ENCODE assay signal across 11 cellular contexts in genomic region chr15:23869391-23869790, GRCh38.
DNase-seq lines count a peak whose midpoint lies in the region; ATAC-seq, FAIRE-seq and TF ChIP-seq lines count a peak whose summit lies in the region.
"Had no signal": no experiment of that assay in that cellular context is flagged by ENCODE, and none has a peak within 500 bp of the region (broad histone marks: within the 10 kb centered on the region; RNA-seq: fewer than 3 reads in every experiment).

No MANE protein-coding gene starts in this region.

- POLR2A ChIA-PET in H1 (lab: Charles Lee; ENCODE audit: partially characterized antibody), result no interaction called here

- peak overlapping the region; percentile 23 to 50; a peak in 3 of 4 replicates for H3K4me2 ChIP-seq in H1 (ENCODE audit: insufficient read depth in 1 of 2, low read depth in 2 of 2, low read length in 2 of 2)

- 33% methylated on average over 21 of the region's 24 CpGs; no CpG with 5 or more reads in 1 of the 2 experiments for WGBS in H1 (ENCODE audit: extremely low coverage in 1 of 2, insufficient coverage in 1 of 2, insufficient read length in 1 of 2, insufficient replicate concordance in 2 of 2, low coverage in 1 of 2, low lambda C conversion rate in 2 of 2, missing lambda C conversion rate in 1 of 2), 2 experiments

- H3K9me3 ChIP-seq in BE2C (no peaks in the 10 kb centered on the region), H1 (ENCODE audit: insufficient read depth in 2 of 2, low read depth in 1 of 2, low read length in 1 of 2) (peaks cover 2 to 24% of the 10 kb centered on the region in 2 experiments; a peak in 2 of 4 replicates)

- no peak; a peak in 1 of 4 replicates for TF ChIP-seq RAD21 in H1 (IDR thresholded peaks at IDR 0.05 in 1 of 2, conservative IDR thresholded peaks at IDR 0.05 in 1 of 2; ENCODE audit: low read depth in 2 of 2, low read length in 2 of 2)

- H2BK12ac ChIP-seq in H1 (ENCODE audit: low read depth, low read length), result no peak overlapping the region

- no peaks in the 10 kb centered on the region for H3K23me2 ChIP-seq in H1 (ENCODE audit: low read depth, low read length)

- DNase-seq in BE2C (peak; percentile 76), NCI-H510A (lab: John Stamatoyannopoulos, UW) (peak; percentile 35), H1 (ENCODE audit: low read depth in 1 of 2, low spot score in 2 of 2) (peak in 1 of 2 experiments; percentile 64), mucosa of gallbladder (ENCODE audit: low spot score) (peak; percentile 17), activated gamma-delta T cell treated with Interleukin-2 at 50 U/mL for 16 hours (no peak), NK-92 (lab: John Stamatoyannopoulos, UW; ENCODE audit: unreplicated experiment) (no peak), T-helper 1 cell (no peak)
- DNase-seq: Kasumi-1 had no signal

- H3K4me1 ChIP-seq in BE2C, result no peaks in the 10 kb centered on the region
- H3K4me1 ChIP-seq in H1 (replicated peaks in 1 of 4; ENCODE audit: control insufficient read depth in 3 of 4, insufficient read depth in 4 of 4, low read length in 3 of 4), result no peaks in the 10 kb centered on the region

- no peak for FAIRE-seq in H1 (lab: Jason Lieb, UNC)
- FAIRE-seq: GM18507 had no signal

- no peak overlapping the region for H3K18ac ChIP-seq in H1 (ENCODE audit: extremely low read depth, low read length)

- H3K4me3 ChIP-seq in BE2C (ENCODE audit: low read depth, low read length) (peak overlapping the region; percentile 31), H1 (ENCODE audit: extremely low read depth in 1 of 4, insufficient read depth in 2 of 4, low read depth in 3 of 4, low read length in 4 of 4) (peak overlapping the region in 1 of 4 experiments; percentile 45; a peak in 3 of 8 replicates)
- H3K4me3 ChIP-seq: SK-N-MC had no signal

- H2AFZ ChIP-seq in H1 (ENCODE audit: low read length), result no peak overlapping the region

- no peak overlapping the region for H4K91ac ChIP-seq in H1 (replicated peaks; ENCODE audit: insufficient read length, low read length)

- no peak overlapping the region for H4K5ac ChIP-seq in H1 (ENCODE audit: insufficient read length, low read depth, low read length)

- no peak overlapping the region for H2BK15ac ChIP-seq in H1 (ENCODE audit: low read length)

- no peak overlapping the region for H3K14ac ChIP-seq in H1 (ENCODE audit: insufficient read length)

- H2BK5ac ChIP-seq in H1 (ENCODE audit: low read depth, low read length), result no peak overlapping the region

- no peak overlapping the region for H2BK20ac ChIP-seq in H1 (ENCODE audit: low read length)

- H4K20me1 ChIP-seq in H1 (replicated peaks in 1 of 2; ENCODE audit: control insufficient read depth in 1 of 2, insufficient read depth in 2 of 2, low read length in 2 of 2), result no peaks in the 10 kb centered on the region

- no peak overlapping the region for H3K27ac ChIP-seq in H1 (ENCODE audit: low read depth, low read length)
- H3K27ac ChIP-seq: SK-N-MC had no signal

- ATAC-seq in HG02870 (IDR thresholded peaks at IDR 0.05; ENCODE audit: unreplicated experiment), result no peak

- TF ChIP-seq POLR2A in H1 (IDR thresholded peaks at IDR 0.05; ENCODE audit: control extremely low read depth in 1 of 2, low read depth in 2 of 2, low read length in 2 of 2), result no peak; a peak in 1 of 3 replicates

- TF ChIP-seq CTCF in BE2C (IDR thresholded peaks at IDR 0.05; ENCODE audit: low read depth, low read length), result no peak
- no peak for TF ChIP-seq CTCF in H1 (IDR thresholded peaks at IDR 0.05; ENCODE audit: control extremely low read depth in 1 of 3, insufficient read depth in 1 of 3, low read depth in 1 of 3, low read length in 3 of 3)

- H3K4ac ChIP-seq in H1 (replicated peaks; ENCODE audit: insufficient read length, low read depth, low read length), result no peak overlapping the region

- CTCF ChIA-PET in H1 (lab: Charles Lee; ENCODE audit: partially characterized antibody), result no interaction called here

- no peak overlapping the region for H2BK120ac ChIP-seq in H1 (replicated peaks; ENCODE audit: low read depth, low read length)

- H3K36me3 ChIP-seq in BE2C, result no peaks in the 10 kb centered on the region
- no peaks in the 10 kb centered on the region for H3K36me3 ChIP-seq in H1 (ENCODE audit: control insufficient read depth in 2 of 4, insufficient read depth in 4 of 4, low read length in 3 of 4)

- no peak overlapping the region for H3K56ac ChIP-seq in H1 (replicated peaks; ENCODE audit: insufficient read length, low read depth, low read length)

- no peak overlapping the region for H4K8ac ChIP-seq in H1 (ENCODE audit: extremely low read depth, insufficient read depth, low read length)

- H3K27me3 ChIP-seq in BE2C (no peaks in the 10 kb centered on the region), H1 (replicated peaks in 1 of 4; ENCODE audit: control insufficient read depth in 3 of 4, extremely low read depth in 1 of 4, insufficient read depth in 3 of 4, low read length in 3 of 4) (no peaks in the 10 kb centered on the region)

- no peak overlapping the region for H2AK5ac ChIP-seq in H1 (ENCODE audit: low read depth, low read length)

- no peaks in the 10 kb centered on the region for H3K79me1 ChIP-seq in H1 (ENCODE audit: low read depth, low read length)

- H3K23ac ChIP-seq in H1 (ENCODE audit: insufficient read length), result no peak overlapping the region

- no peak for TF ChIP-seq EP300 in H1 (IDR thresholded peaks at IDR 0.05; ENCODE audit: borderline replicate concordance in 1 of 2, low read depth in 2 of 2, low read length in 2 of 2)

- H3K9ac ChIP-seq in H1 (replicated peaks in 1 of 4; ENCODE audit: extremely low read depth in 1 of 4, low read depth in 3 of 4, low read length in 3 of 4), result no peak overlapping the region

- H3K79me2 ChIP-seq in H1 (ENCODE audit: control insufficient read depth in 1 of 2, insufficient read depth in 2 of 2, low read length in 2 of 2), result no peaks in the 10 kb centered on the region

TF ChIP-seq in H1, 55 proteins besides CTCF, POLR2A, EP300 and RAD21 (continues in another document):
- TF ChIP-seq SIN3A (conservative IDR thresholded peaks at IDR 0.05 in 1 of 2, IDR thresholded peaks at IDR 0.05 in 1 of 2; ENCODE audit: low read depth in 1 of 2, low read length in 2 of 2) (0 out of 4 replicates have a peak, but pooled peaks of 1 of the 2 experiments have one; percentile 19), POLR2AphosphoS5 (IDR thresholded peaks at IDR 0.05; ENCODE audit: low read depth, low read length) (no peak)

Comparison
In these comparisons a context has a peak if more than half of its experiments do, and no peak if none do; other contexts are left out.
1. DNase-seq: peak in BE2C (single experiment), NCI-H510A (single experiment) and mucosa of gallbladder (single experiment); none in activated gamma-delta T cell treated with Interleukin-2 at 50 U/mL for 16 hours (single experiment), NK-92 (single experiment) and T-helper 1 cell (0 of 5).